1 cellular context compared by ENCODE assay signal in the genomic region with DNA sequence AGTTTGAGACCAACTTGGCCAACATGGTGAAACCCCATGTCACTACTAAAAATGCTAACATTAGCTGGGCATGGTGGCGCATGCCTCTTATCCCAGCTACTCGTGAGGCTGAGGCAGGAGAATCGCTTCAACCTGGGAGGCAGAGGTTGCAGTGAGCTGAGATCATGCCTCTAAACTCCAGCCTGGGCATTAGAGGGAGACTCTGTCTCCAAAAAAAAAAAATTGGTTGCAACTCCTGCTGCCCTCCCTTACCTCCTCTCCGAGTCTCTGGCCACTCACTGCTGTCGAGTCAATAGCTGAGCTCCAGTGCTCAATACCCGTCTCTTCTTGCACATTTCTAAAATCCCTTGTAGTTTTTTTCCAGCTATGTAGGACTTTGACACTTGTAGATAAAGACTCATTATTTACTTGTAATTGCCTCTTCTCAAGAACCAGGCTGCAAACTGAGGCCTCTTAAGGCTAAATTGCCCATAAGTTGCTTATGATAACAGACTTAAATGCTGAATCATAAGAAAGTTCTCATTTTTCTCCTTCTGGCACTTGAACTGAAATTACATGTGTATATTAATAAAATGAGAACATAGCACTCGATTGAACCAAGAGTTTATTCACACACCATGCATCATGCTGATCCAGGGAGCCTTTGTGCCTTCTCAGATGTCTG.
TF ChIP-seq lines count a peak whose summit lies in the region.

No MANE protein-coding gene starts in this region.

TF ChIP-seq in HEK293, 187 proteins besides CTCF, POLR2A, EP300 and RAD21 (continued from another document):
- TF ChIP-seq ZNF211 (tag by site-specific recombination; IDR thresholded peaks at IDR 0.05; ENCODE audit: low read depth), result no peak
- no peak for TF ChIP-seq ZNF776 (tag by site-specific recombination; IDR thresholded peaks at IDR 0.05; ENCODE audit: borderline replicate concordance)
- no peak for TF ChIP-seq ZNF114 (tag by site-specific recombination; IDR thresholded peaks at IDR 0.05)
- TF ChIP-seq ZNF558 (tag by site-specific recombination; IDR thresholded peaks at IDR 0.05), result no peak
- TF ChIP-seq ZNF560 (tag by site-specific recombination; IDR thresholded peaks at IDR 0.05; ENCODE audit: borderline replicate concordance), result no peak
- TF ChIP-seq ZNF112 (tag by site-specific recombination; IDR thresholded peaks at IDR 0.05), result no peak
